9 cellular contexts compared by ENCODE assay signal in the genomic region with DNA sequence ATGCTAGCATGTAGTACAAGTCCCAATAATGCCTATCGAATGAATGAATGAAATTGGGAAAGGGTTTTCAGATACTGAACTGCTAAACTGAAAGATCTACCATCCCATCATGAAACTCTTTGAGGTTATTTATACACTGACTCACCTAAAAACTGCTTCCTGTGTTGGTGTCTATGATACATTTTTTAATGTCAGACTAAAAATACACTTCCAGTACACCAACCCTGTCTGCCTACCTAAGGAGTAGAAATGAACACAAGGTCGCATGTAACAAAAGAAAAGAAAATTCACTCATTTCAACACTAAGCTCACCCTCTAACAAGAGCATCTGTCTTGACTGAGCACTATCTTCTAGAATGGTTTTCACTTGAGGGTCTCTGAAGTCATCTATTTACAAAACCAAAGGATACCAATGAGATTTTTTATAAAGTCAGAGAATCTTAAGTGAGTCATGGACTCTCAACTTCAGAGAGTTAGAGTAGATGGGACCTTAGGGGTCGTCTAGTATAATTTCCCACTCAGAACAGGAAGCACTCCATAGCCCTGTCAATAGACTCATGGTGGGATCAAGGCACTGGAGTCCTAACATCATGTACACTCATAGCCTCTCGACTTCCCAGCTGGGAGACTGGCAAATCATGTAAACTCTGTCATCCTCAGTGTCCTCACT. TPM values are rescaled to one million over a fixed set of nuclear protein-coding genes. Genes with fewer than 3 reads are reported as not detected.
DNase-seq lines count a peak whose midpoint lies in the region; ATAC-seq and TF ChIP-seq lines count a peak whose summit lies in the region.
"Had no signal": no experiment of that assay in that cellular context is flagged by ENCODE, and none has a peak within 500 bp of the region (broad histone marks: within the 10 kb centered on the region; RNA-seq: fewer than 3 reads in every experiment).

No MANE protein-coding gene starts in this region.

- no peak overlapping the region for H3K4me3 Mint-ChIP-seq in activated naive CD8-positive, alpha-beta T cell treated with anti-CD3 and anti-CD28 coated beads for 36 hours
- H3K4me3 Mint-ChIP-seq in stimulated activated memory B cell treated with anti-CD40 and anti-IgM and Interleukin-4, amounts not matched to agents 10 μg/mL and 1 μg/mL and 100 μg/mL, for 72 hours: no peak overlapping the region
- no peak overlapping the region for H3K4me3 Mint-ChIP-seq in natural killer cell

- intact Hi-C loops in natural killer cell (cut with micrococcal nuclease): no loop called here

- no peak overlapping the region for H3K27ac ChIP-seq in substantia nigra (ENCODE audit: low read depth, low read length, poor library complexity, severe bottlenecking)

- H3K4me1 Mint-ChIP-seq in activated naive CD8-positive, alpha-beta T cell treated with anti-CD3 and anti-CD28 coated beads for 36 hours: peaks cover 3% of the 10 kb centered on the region
- peaks cover 30% of the 10 kb centered on the region for H3K4me1 Mint-ChIP-seq in stimulated activated memory B cell treated with anti-CD40 and anti-IgM and Interleukin-4, amounts not matched to agents 10 μg/mL and 1 μg/mL and 100 μg/mL, for 72 hours
- no peaks in the 10 kb centered on the region for H3K4me1 Mint-ChIP-seq in natural killer cell

- TF ChIP-seq CTCF in natural killer cell (IDR thresholded peaks at IDR 0.05): no peak

- peak; percentile 59 for ATAC-seq in GM19395 (IDR thresholded peaks at IDR 0.05; ENCODE audit: unreplicated experiment)
- ATAC-seq in HG02981 (IDR thresholded peaks at IDR 0.05; ENCODE audit: unreplicated experiment): peak; percentile 47
- peak; percentile 57 for ATAC-seq in stimulated activated memory B cell treated with anti-CD40 and anti-IgM and Interleukin-4, amounts not matched to agents 10 μg/mL and 1 μg/mL and 100 μg/mL, for 72 hours
- no peak for ATAC-seq in GM18873 (IDR thresholded peaks at IDR 0.05; ENCODE audit: low FRiP score, unreplicated experiment)
- no peak for ATAC-seq in natural killer cell

- no peaks in the 10 kb centered on the region for H3K9me3 Mint-ChIP-seq in activated naive CD8-positive, alpha-beta T cell treated with anti-CD3 and anti-CD28 coated beads for 36 hours
- H3K9me3 Mint-ChIP-seq in stimulated activated memory B cell treated with anti-CD40 and anti-IgM and Interleukin-4, amounts not matched to agents 10 μg/mL and 1 μg/mL and 100 μg/mL, for 72 hours: peaks cover 3% of the 10 kb centered on the region
- H3K9me3 Mint-ChIP-seq in natural killer cell: peaks cover 0 to 7% of the 10 kb centered on the region in 2 donors

- H3K27me3 Mint-ChIP-seq in activated naive CD8-positive, alpha-beta T cell treated with anti-CD3 and anti-CD28 coated beads for 36 hours: peaks cover 8% of the 10 kb centered on the region
- no peaks in the 10 kb centered on the region for H3K27me3 Mint-ChIP-seq in stimulated activated memory B cell treated with anti-CD40 and anti-IgM and Interleukin-4, amounts not matched to agents 10 μg/mL and 1 μg/mL and 100 μg/mL, for 72 hours
- H3K27me3 Mint-ChIP-seq in natural killer cell (ENCODE audit: low read depth in 2 of 2): peaks cover 0 to 3% of the 10 kb centered on the region in 2 donors

- no peak for DNase-seq in activated naive CD8-positive, alpha-beta T cell treated with anti-CD3 and anti-CD28 coated beads for 36 hours
- no peak for DNase-seq in natural killer cell
- DNase-seq in substantia nigra (lab: John Stamatoyannopoulos, UW): no peak
- DNase-seq: islet precursor cell, sigmoid colon had no signal

- H3K27ac Mint-ChIP-seq in activated naive CD8-positive, alpha-beta T cell treated with anti-CD3 and anti-CD28 coated beads for 36 hours: peak overlapping the region; percentile 1
- peak overlapping the region; percentile 78 for H3K27ac Mint-ChIP-seq in stimulated activated memory B cell treated with anti-CD40 and anti-IgM and Interleukin-4, amounts not matched to agents 10 μg/mL and 1 μg/mL and 100 μg/mL, for 72 hours
- H3K27ac Mint-ChIP-seq in natural killer cell: no peak overlapping the region

- no peaks in the 10 kb centered on the region for H3K36me3 Mint-ChIP-seq in activated naive CD8-positive, alpha-beta T cell treated with anti-CD3 and anti-CD28 coated beads for 36 hours
- no peaks in the 10 kb centered on the region for H3K36me3 Mint-ChIP-seq in stimulated activated memory B cell treated with anti-CD40 and anti-IgM and Interleukin-4, amounts not matched to agents 10 μg/mL and 1 μg/mL and 100 μg/mL, for 72 hours
- no peaks in the 10 kb centered on the region for H3K36me3 Mint-ChIP-seq in natural killer cell

RNA-seq across cellular contexts. Expression of a gene that starts 53.4 kb away (rescaled TPM):
- not detected for total RNA-seq in activated naive CD8-positive, alpha-beta T cell treated with anti-CD3 and anti-CD28 coated beads for 36 hours
- 1 to 10 TPM in 1 of 3 donors, under 1 TPM in 1, not detected in 1; 0.75 to 1.4 TPM for total RNA-seq in natural killer cell

Comparison
In these comparisons a context has a peak if more than half of its experiments do, and no peak if none do; other contexts are left out.
1. ATAC-seq: peak in GM19395 (single experiment), HG02981 (single experiment) and stimulated activated memory B cell treated with anti-CD40 and anti-IgM and Interleukin-4, amounts not matched to agents 10 μg/mL and 1 μg/mL and 100 μg/mL, for 72 hours (single experiment); none in GM18873 (single experiment) and natural killer cell (0 of 3).
2. H3K27ac Mint-ChIP-seq: peak in activated naive CD8-positive, alpha-beta T cell treated with anti-CD3 and anti-CD28 coated beads for 36 hours (single experiment) and stimulated activated memory B cell treated with anti-CD40 and anti-IgM and Interleukin-4, amounts not matched to agents 10 μg/mL and 1 μg/mL and 100 μg/mL, for 72 hours (single experiment); none in natural killer cell (0 of 2).